Comparison of ENCODE assay signal across 1 cellular context in genomic region chr4:37625499-37625898, GRCh38.
TF ChIP-seq lines count a peak whose summit lies in the region.

No MANE protein-coding gene starts in this region.

TF ChIP-seq in HepG2, 621 proteins besides CTCF, POLR2A, EP300 and RAD21 (continued from another document):
- no peak for TF ChIP-seq GABPA (IDR thresholded peaks at IDR 0.05; ENCODE audit: low read depth, low read length)
- TF ChIP-seq GABPA (CRISPR knock-in tag; IDR thresholded peaks at IDR 0.05; ENCODE audit: low read depth) = no peak
